8 cellular contexts compared by ENCODE assay signal in genomic region chr3:143120716-143121239, GRCh38. TPM values are rescaled to one million over a fixed set of nuclear protein-coding genes. Genes with fewer than 3 reads are reported as not detected.
DNase-seq lines count a peak whose midpoint lies in the region; ATAC-seq and TF ChIP-seq lines count a peak whose summit lies in the region.

No MANE protein-coding gene starts in this region.

- no peaks in the 10 kb centered on the region for H3K9me3 Mint-ChIP-seq in endodermal cell
- no peaks in the 10 kb centered on the region for H3K9me3 Mint-ChIP-seq in naive thymus-derived CD4-positive, alpha-beta T cell

- no peak overlapping the region for H3K9ac ChIP-seq in endodermal cell (ENCODE audit: extremely low read depth, low read length, poor library complexity, severe bottlenecking)

- H3K4me3 Mint-ChIP-seq in endodermal cell: peak overlapping the region; percentile 79
- peak overlapping the region; percentile 69 to 95 (median 82) for H3K4me3 Mint-ChIP-seq in naive thymus-derived CD4-positive, alpha-beta T cell

- H3K4me1 Mint-ChIP-seq in endodermal cell: peaks cover 30% of the 10 kb centered on the region
- H3K4me1 Mint-ChIP-seq in naive thymus-derived CD4-positive, alpha-beta T cell: peaks cover 31 to 69% (median 59%) of the 10 kb centered on the region in 7 donors

- no peak for TF ChIP-seq POLR2A in transverse colon (IDR thresholded peaks at IDR 0.05)

- H3K27me3 Mint-ChIP-seq in endodermal cell (ENCODE audit: insufficient read depth): peaks cover 16% of the 10 kb centered on the region
- H3K27me3 Mint-ChIP-seq in naive thymus-derived CD4-positive, alpha-beta T cell: peaks cover 0 to 19% (median 0%) of the 10 kb centered on the region in 5 donors

- peak; percentile 42 for ATAC-seq in GM18909 (IDR thresholded peaks at IDR 0.05; ENCODE audit: poor library complexity, unreplicated experiment)
- ATAC-seq in HG03442 (IDR thresholded peaks at IDR 0.05; ENCODE audit: unreplicated experiment): peak; percentile 27
- peak; percentile 59 for ATAC-seq in naive thymus-derived CD4-positive, alpha-beta T cell

- CTCF ChIA-PET in naive thymus-derived CD4-positive, alpha-beta T cell (lab: Charles Lee): interaction anchor here (0.6 to 1.4 kb wide), 7 partner anchors 46 to 631 kb away, joined by 3 to 5 read pairs (median 4); no protein-coding TSS in a partner anchor

- peaks cover 5% of the 10 kb centered on the region for H3K36me3 Mint-ChIP-seq in endodermal cell (ENCODE audit: low read depth)
- H3K36me3 Mint-ChIP-seq in naive thymus-derived CD4-positive, alpha-beta T cell: peaks cover 0 to 6% (median 0%) of the 10 kb centered on the region in 5 donors

- H3K9me3 ChIP-seq in endodermal cell (ENCODE audit: control insufficient read depth, low read length): no peaks in the 10 kb centered on the region
- no peaks in the 10 kb centered on the region for H3K9me3 ChIP-seq in naive thymus-derived CD4-positive, alpha-beta T cell (ENCODE audit: control insufficient read depth in 2 of 3, low read length in 3 of 3)
- no peaks in the 10 kb centered on the region for H3K9me3 ChIP-seq in transverse colon

- H3K27me3 ChIP-seq in endodermal cell (ENCODE audit: control insufficient read depth, insufficient read depth, low read length, poor library complexity, severe bottlenecking) (peaks cover 27% of the 10 kb centered on the region), transverse colon (peaks cover 54% of the 10 kb centered on the region)
- H3K27me3 ChIP-seq in naive thymus-derived CD4-positive, alpha-beta T cell (ENCODE audit: control insufficient read depth in 2 of 2, insufficient read depth in 2 of 2, low read length in 2 of 2): no peaks in the 10 kb centered on the region

- TF ChIP-seq CTCF in endodermal cell (conservative IDR thresholded peaks at IDR 0.05) (no peak), transverse colon (IDR thresholded peaks at IDR 0.05) (peak in 1 of 5 experiments; percentile 8)

- TF ChIP-seq EP300 in transverse colon (IDR thresholded peaks at IDR 0.05; ENCODE audit: low read depth): no peak

- POLR2A ChIA-PET in naive thymus-derived CD4-positive, alpha-beta T cell (lab: Charles Lee): interaction anchor here (0.8 to 2.1 kb wide), 4 partner anchors 14 to 851 kb away, joined by 3 to 12 read pairs (median 5); partner anchors contain the start of gene DIPK2A

- H3K4me1 ChIP-seq in endodermal cell (ENCODE audit: control insufficient read depth, insufficient read depth, low read length): no peaks in the 10 kb centered on the region
- peaks cover 0 to 29% of the 10 kb centered on the region in 2 donors for H3K4me1 ChIP-seq in naive thymus-derived CD4-positive, alpha-beta T cell (ENCODE audit: control insufficient read depth in 2 of 2, insufficient read depth in 2 of 2, low read length in 2 of 2)
- H3K4me1 ChIP-seq in transverse colon: peaks cover 0 to 27% (median 20%) of the 10 kb centered on the region in 4 donors

- no peak overlapping the region for H3K27ac Mint-ChIP-seq in endodermal cell
- H3K27ac Mint-ChIP-seq in naive thymus-derived CD4-positive, alpha-beta T cell: peak overlapping the region in 2 of 9 donors; percentile 79 to 96

- DNase-seq in AML-193 (lab: John Stamatoyannopoulos, UW): peak; percentile 35 to 46
- peak; percentile 32 for DNase-seq in activated CD4-positive, alpha-beta T cell treated with anti-CD3 and anti-CD28 coated beads for 1 hour
- DNase-seq in endodermal cell: peak; percentile 74
- DNase-seq in naive thymus-derived CD4-positive, alpha-beta T cell: peak in 8 of 9 donors; percentile 42 to 64 (median 56)
- DNase-seq in transverse colon: peak; percentile 19
- no peak for DNase-seq in UCSD-AML1 (lab: John Stamatoyannopoulos, UW; ENCODE audit: unreplicated experiment)

- H3K27ac ChIP-seq in endodermal cell (ENCODE audit: low read depth, low read length) (no peak overlapping the region), transverse colon (peak overlapping the region in 3 of 4 donors; percentile 64 to 81 (median 72))
- H3K27ac ChIP-seq in naive thymus-derived CD4-positive, alpha-beta T cell (ENCODE audit: low read depth, low read length): peak overlapping the region; percentile 67

- H3K4me3 ChIP-seq in endodermal cell (ENCODE audit: low read length): peak overlapping the region; percentile 79
- H3K4me3 ChIP-seq in naive thymus-derived CD4-positive, alpha-beta T cell (ENCODE audit: low read length): peak overlapping the region; percentile 95
- H3K4me3 ChIP-seq in transverse colon: peak overlapping the region; percentile 1 to 77 (median 56)

- H3K36me3 ChIP-seq in endodermal cell (ENCODE audit: control insufficient read depth, insufficient read depth, low read length) (no peaks in the 10 kb centered on the region), transverse colon (no peaks in the 10 kb centered on the region)
- H3K36me3 ChIP-seq in naive thymus-derived CD4-positive, alpha-beta T cell (ENCODE audit: control insufficient read depth in 2 of 3, insufficient read depth in 3 of 3, low read length in 3 of 3): peaks cover 0 to 10% (median 0%) of the 10 kb centered on the region in 3 experiments

- in situ Hi-C loops in transverse colon (cut with MboI; ENCODE audit: low pct_ligation_motif_present in 1 of 4, low pct_unique_long_range_greater_than_20kb in 1 of 4, low sequenced_read_pairs in 3 of 4): no loop called here

- 1 to 2% methylated on average over 12 to 60 of the region's 60 CpGs for WGBS in endodermal cell (ENCODE audit: insufficient coverage in 1 of 2, insufficient read length in 1 of 2), 2 experiments
- WGBS in transverse colon (ENCODE audit: low coverage in 1 of 2), 2 donors: 4% methylated on average over 29 of the region's 60 CpGs; no CpG with 5 or more reads in 1 of the 2 donors

- intact Hi-C loops in naive thymus-derived CD4-positive, alpha-beta T cell (cut with micrococcal nuclease): loop anchor here (1.0 to 10.0 kb wide), 17 partner anchors 51 to 896 kb away; partner anchors contain the start of genes ATR (in 1 of the 2) and GK5 (in 1 of the 2)
- intact Hi-C loops in transverse colon (cut with DNase I; ENCODE audit: low total_unique reads): no loop called here

RNA-seq across cellular contexts. Expression of gene CHST2, which starts 1.2 kb away (rescaled TPM):
- 1 to 10 TPM; 3.4 to 7.2 TPM for total RNA-seq in endodermal cell
- polyA plus RNA-seq in endodermal cell (2013, experiment 1 of 2): 5.2 TPM
- polyA plus RNA-seq in endodermal cell (2013, experiment 2 of 2): 5.1 TPM
- 10 to 100 TPM in 1 of 5 experiments, 1 to 10 TPM in 4; 3.4 to 12.3 (median 4.5) TPM for total RNA-seq in naive thymus-derived CD4-positive, alpha-beta T cell
- 10 to 100 TPM in 1 of 2 donors, 1 to 10 TPM in 1; 6.6 to 11.5 TPM for polyA plus RNA-seq in naive thymus-derived CD4-positive, alpha-beta T cell
- total RNA-seq in transverse colon: 1 to 10 TPM in 3 of 4 donors, under 1 TPM in 1; 0.75 to 8.8 (median 3.0) TPM
